ENCODE assay signal across 20 cellular contexts in the genomic region with DNA sequence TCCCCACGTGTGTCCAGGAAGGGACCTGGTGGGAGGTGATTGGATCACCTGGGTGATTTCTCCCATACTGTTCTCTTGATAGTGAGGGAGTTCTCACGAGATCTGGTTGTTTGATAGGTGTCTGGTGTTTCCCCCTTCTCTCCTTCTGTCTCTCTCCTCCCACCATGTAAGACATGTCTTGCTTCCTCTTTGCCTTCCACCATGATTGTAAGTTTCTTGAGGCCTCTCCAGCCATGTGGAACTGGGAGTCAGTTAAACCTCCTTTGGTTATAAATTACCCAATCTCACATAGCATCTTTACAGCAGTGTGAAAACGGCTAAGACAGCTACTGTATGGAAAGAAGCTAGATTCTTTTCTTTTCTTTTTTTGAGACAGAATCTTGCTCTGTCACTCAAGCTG.
DNase-seq lines count a peak whose midpoint lies in the region; ATAC-seq and TF ChIP-seq lines count a peak whose summit lies in the region.
"Had no signal": no experiment of that assay in that cellular context is flagged by ENCODE, and none has a peak within 500 bp of the region (broad histone marks: within the 10 kb centered on the region; RNA-seq: fewer than 3 reads in every experiment).

No MANE protein-coding gene starts in this region.

- no peak overlapping the region for H3K4me3 ChIP-seq in HAP-1
- H3K4me3 ChIP-seq: SK-N-MC had no signal

- in situ Hi-C loops in HAP-1 (cut with MboI; ENCODE audit: low sequenced_read_pairs) = no loop called here

- no peaks in the 10 kb centered on the region for H3K4me1 ChIP-seq in HAP-1

- H3K27ac Mint-ChIP-seq in stimulated activated naive CD8-positive, alpha-beta T cell treated with anti-CD3 and anti-CD28 coated beads, Interleukin-15, amount 100 ng/mL, for 72 hours = no peak overlapping the region
- H3K27ac Mint-ChIP-seq: B cell; CD8-positive, alpha-beta T cell had no signal

- no peaks in the 10 kb centered on the region for H3K9me3 ChIP-seq in HAP-1

- no peak overlapping the region for H3K4me3 Mint-ChIP-seq in stimulated activated naive CD8-positive, alpha-beta T cell treated with anti-CD3 and anti-CD28 coated beads, Interleukin-15, amount 100 ng/mL, for 72 hours
- H3K4me3 Mint-ChIP-seq: B cell; CD8-positive, alpha-beta T cell had no signal

- POLR2A ChIA-PET in GM10248 (lab: Yijun Ruan, JAX) = no interaction called here

- DNase-seq in kidney tubule cell (ENCODE audit: low spot score) (peak; percentile 38), GM10248 (ENCODE audit: extremely low spot score) (no peak), NCI-H526 treated with DMSO at 0.1 percent for 48 hours (lab: John Stamatoyannopoulos, UW) (no peak), HAP-1 (ENCODE audit: low spot score in 2 of 2) (no peak)
- DNase-seq in stimulated activated naive CD8-positive, alpha-beta T cell treated with anti-CD3 and anti-CD28 coated beads, Interleukin-15, amount 100 ng/mL, for 72 hours = no peak
- DNase-seq: CD8-positive, alpha-beta T cell; DND-41; GF-D8; KG1; NCI-H1105 treated with DMSO at 0.1 percent for 48 hours; NCI-H187; NCI-H446 treated with DMSO at 0.1 percent for 48 hours; NCI-H774; T-helper 1 cell had no signal

- peak; percentile 58 for ATAC-seq in GM18870 (IDR thresholded peaks at IDR 0.05; ENCODE audit: unreplicated experiment)
- peak; percentile 34 for ATAC-seq in GM21786 (IDR thresholded peaks at IDR 0.05; ENCODE audit: unreplicated experiment)
- ATAC-seq in HG03342 (IDR thresholded peaks at IDR 0.05; ENCODE audit: unreplicated experiment) = peak; percentile 60
- ATAC-seq in stimulated activated naive CD8-positive, alpha-beta T cell treated with anti-CD3 and anti-CD28 coated beads, Interleukin-15, amount 100 ng/mL, for 72 hours = no peak
- ATAC-seq: CD8-positive, alpha-beta T cell; HCT116 had no signal

- H3K36me3 ChIP-seq in HAP-1 (replicated peaks) = no peaks in the 10 kb centered on the region

- no peak for TF ChIP-seq CTCF in GM10248 (IDR thresholded peaks at IDR 0.05; ENCODE audit: control extremely low read depth, extremely low read depth, low read depth, missing control alignments)

- no peaks in the 10 kb centered on the region for H3K9me3 Mint-ChIP-seq in stimulated activated naive CD8-positive, alpha-beta T cell treated with anti-CD3 and anti-CD28 coated beads, Interleukin-15, amount 100 ng/mL, for 72 hours

- no peaks in the 10 kb centered on the region for H3K4me1 Mint-ChIP-seq in stimulated activated naive CD8-positive, alpha-beta T cell treated with anti-CD3 and anti-CD28 coated beads, Interleukin-15, amount 100 ng/mL, for 72 hours
- H3K4me1 Mint-ChIP-seq: B cell had no signal

- peaks cover 29% of the 10 kb centered on the region for H3K27me3 Mint-ChIP-seq in stimulated activated naive CD8-positive, alpha-beta T cell treated with anti-CD3 and anti-CD28 coated beads, Interleukin-15, amount 100 ng/mL, for 72 hours

- peaks cover 5% of the 10 kb centered on the region; the same call in 1 of the 2 replicates for H3K27me3 ChIP-seq in HAP-1 (ENCODE audit: low read depth)

- CTCF ChIA-PET in GM10248 (lab: Yijun Ruan, JAX) = interaction anchor here (1.6 to 5.2 kb wide), 3 partner anchors 11 to 82 kb away, joined by 3 to 32 read pairs (median 7); no protein-coding TSS in a partner anchor
